ENCODE assay signal across 1 cellular context in genomic region chr2:20091305-20091991, GRCh38.
TF ChIP-seq lines count a peak whose summit lies in the region.

No MANE protein-coding gene starts in this region.

TF ChIP-seq in SK-N-SH, 30 proteins besides CTCF, POLR2A, EP300 and RAD21 (continued from another document):
- TF ChIP-seq, protein P1, sequence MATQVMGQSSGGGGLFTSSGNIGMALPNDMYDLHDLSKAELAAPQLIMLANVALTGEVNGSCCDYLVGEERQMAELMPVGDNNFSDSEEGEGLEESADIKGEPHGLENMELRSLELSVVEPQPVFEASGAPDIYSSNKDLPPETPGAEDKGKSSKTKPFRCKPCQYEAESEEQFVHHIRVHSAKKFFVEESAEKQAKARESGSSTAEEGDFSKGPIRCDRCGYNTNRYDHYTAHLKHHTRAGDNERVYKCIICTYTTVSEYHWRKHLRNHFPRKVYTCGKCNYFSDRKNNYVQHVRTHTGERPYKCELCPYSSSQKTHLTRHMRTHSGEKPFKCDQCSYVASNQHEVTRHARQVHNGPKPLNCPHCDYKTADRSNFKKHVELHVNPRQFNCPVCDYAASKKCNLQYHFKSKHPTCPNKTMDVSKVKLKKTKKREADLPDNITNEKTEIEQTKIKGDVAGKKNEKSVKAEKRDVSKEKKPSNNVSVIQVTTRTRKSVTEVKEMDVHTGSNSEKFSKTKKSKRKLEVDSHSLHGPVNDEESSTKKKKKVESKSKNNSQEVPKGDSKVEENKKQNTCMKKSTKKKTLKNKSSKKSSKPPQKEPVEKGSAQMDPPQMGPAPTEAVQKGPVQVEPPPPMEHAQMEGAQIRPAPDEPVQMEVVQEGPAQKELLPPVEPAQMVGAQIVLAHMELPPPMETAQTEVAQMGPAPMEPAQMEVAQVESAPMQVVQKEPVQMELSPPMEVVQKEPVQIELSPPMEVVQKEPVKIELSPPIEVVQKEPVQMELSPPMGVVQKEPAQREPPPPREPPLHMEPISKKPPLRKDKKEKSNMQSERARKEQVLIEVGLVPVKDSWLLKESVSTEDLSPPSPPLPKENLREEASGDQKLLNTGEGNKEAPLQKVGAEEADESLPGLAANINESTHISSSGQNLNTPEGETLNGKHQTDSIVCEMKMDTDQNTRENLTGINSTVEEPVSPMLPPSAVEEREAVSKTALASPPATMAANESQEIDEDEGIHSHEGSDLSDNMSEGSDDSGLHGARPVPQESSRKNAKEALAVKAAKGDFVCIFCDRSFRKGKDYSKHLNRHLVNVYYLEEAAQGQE (IDR thresholded peaks at IDR 0.05; ENCODE audit: low read depth, low read length) = no peak
- no peak for TF ChIP-seq CHD2 (IDR thresholded peaks at IDR 0.05; ENCODE audit: low read length, partially characterized antibody)
- no peak for TF ChIP-seq FOXM1 (IDR thresholded peaks at IDR 0.05; ENCODE audit: low read depth)
- peak; percentile 89 for TF ChIP-seq TCF12 (IDR thresholded peaks at IDR 0.05)
- peak; percentile 42; the same call in 1 of the 2 replicates for TF ChIP-seq ZBTB33 (IDR thresholded peaks at IDR 0.05; ENCODE audit: borderline replicate concordance, low read depth)
- no peak for TF ChIP-seq EZH2phosphoT487 (IDR thresholded peaks at IDR 0.05; ENCODE audit: borderline replicate concordance, low read depth)
- peak; percentile 62; the same call in 1 of the 2 replicates for TF ChIP-seq RXRA (IDR thresholded peaks at IDR 0.05; ENCODE audit: borderline replicate concordance, low read depth)
- no peak for TF ChIP-seq IRF3 (IDR thresholded peaks at IDR 0.05; ENCODE audit: low read depth, low read length)
